In the genomic region with DNA sequence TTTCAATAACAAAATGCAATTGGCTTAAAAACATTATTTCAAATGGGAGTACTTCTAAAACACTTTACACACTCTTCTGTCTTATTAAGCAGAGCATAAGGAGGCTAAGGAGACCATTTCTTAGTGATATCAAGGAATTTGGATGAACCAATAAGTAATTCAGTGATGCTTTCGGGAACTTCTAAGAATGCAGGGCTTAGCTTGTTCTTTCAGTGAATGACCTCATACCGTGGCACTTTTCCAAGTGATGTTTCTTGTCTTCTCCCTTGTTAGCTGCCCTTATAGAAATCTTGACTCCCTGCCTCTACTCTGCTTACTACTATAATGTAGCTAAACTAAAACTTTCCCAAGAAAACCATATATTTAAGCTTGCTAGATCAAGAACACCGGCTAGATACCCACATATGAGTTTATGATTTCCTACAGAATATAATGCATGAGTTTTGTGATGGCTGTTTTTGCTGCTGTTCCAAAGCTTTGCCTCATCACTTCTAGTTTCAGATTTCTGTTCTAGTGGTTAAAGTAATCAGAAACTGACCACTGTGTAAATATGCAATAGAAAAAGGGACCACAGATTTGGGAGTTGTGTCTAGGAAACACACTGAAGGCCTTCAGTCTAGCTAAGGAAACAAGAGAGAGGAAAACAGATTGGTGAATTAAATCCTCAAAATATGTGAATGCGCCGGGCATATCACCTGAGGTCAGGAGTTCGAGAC, we compare ENCODE assay signal across 1 cellular context.
TF ChIP-seq lines count a peak whose summit lies in the region.

No MANE protein-coding gene starts in this region.

TF ChIP-seq in IMR-90, 13 proteins besides CTCF, POLR2A, EP300 and RAD21:
- TF ChIP-seq CEBPB (IDR thresholded peaks at IDR 0.05; ENCODE audit: low read depth, low read length) = no peak
- no peak for TF ChIP-seq CHD1 (IDR thresholded peaks at IDR 0.05; ENCODE audit: low read depth, low read length)
- TF ChIP-seq MAZ (IDR thresholded peaks at IDR 0.05; ENCODE audit: borderline replicate concordance, low read depth, low read length) = no peak
TF ChIP-seq in IMR-90: peak in this region for 0.
